In genomic region chr2:63849381-63850203, GRCh38 we compare ENCODE assay signal across 10 cellular contexts. TPM values are rescaled to one million over a fixed set of nuclear protein-coding genes. Genes with fewer than 3 reads are reported as not detected.
DNase-seq lines count a peak whose midpoint lies in the region; ATAC-seq and TF ChIP-seq lines count a peak whose summit lies in the region.
"Had no signal": no experiment of that assay in that cellular context is flagged by ENCODE, and none has a peak within 500 bp of the region (broad histone marks: within the 10 kb centered on the region; RNA-seq: fewer than 3 reads in every experiment).

No MANE protein-coding gene starts in this region.

- H3K27ac ChIP-seq in epithelial cell of prostate (peak overlapping the region; percentile 15), neural progenitor cell (peak overlapping the region; percentile 91), vagina (no peak overlapping the region)
- H3K27ac ChIP-seq: body of pancreas, VCaP had no signal

- no peak overlapping the region for H3K9ac ChIP-seq in neural progenitor cell

- H3K36me3 ChIP-seq in neural progenitor cell (no peaks in the 10 kb centered on the region), vagina (no peaks in the 10 kb centered on the region)

- peak overlapping the region; percentile 76 for H3K4me2 ChIP-seq in neural progenitor cell

- peaks cover 100% of the 10 kb centered on the region for H3K79me2 ChIP-seq in neural progenitor cell (ENCODE audit: low read depth)

- ATAC-seq in HG02852 (IDR thresholded peaks at IDR 0.05; ENCODE audit: unreplicated experiment): no peak
- no peak for ATAC-seq in activated CD4-positive, alpha-beta T cell treated with anti-CD3 and anti-CD28 coated beads for 36 hours
- ATAC-seq: body of pancreas had no signal

- TF ChIP-seq CTCF in Calu3 (IDR thresholded peaks at IDR 0.05; ENCODE audit: unreplicated experiment): no peak
- no peak for TF ChIP-seq CTCF in neural progenitor cell (IDR thresholded peaks at IDR 0.05)
- TF ChIP-seq CTCF in vagina (IDR thresholded peaks at IDR 0.05): no peak

- BruUV-seq in Calu3 (replicated peaks; lab: Mats Ljungman, UMichigan): no TSS peak

- H3K27me3 Mint-ChIP-seq in Calu3 (ENCODE audit: unreplicated experiment) (no peaks in the 10 kb centered on the region), neural progenitor cell (ENCODE audit: insufficient read depth, low read depth) (peaks cover 2% of the 10 kb centered on the region)
- H3K27me3 Mint-ChIP-seq in activated CD4-positive, alpha-beta T cell treated with anti-CD3 and anti-CD28 coated beads for 36 hours: no peaks in the 10 kb centered on the region

- H3K36me3 Mint-ChIP-seq in Calu3 (ENCODE audit: insufficient read depth, unreplicated experiment): peaks cover 16% of the 10 kb centered on the region
- peaks cover 13% of the 10 kb centered on the region for H3K36me3 Mint-ChIP-seq in neural progenitor cell
- H3K36me3 Mint-ChIP-seq in activated CD4-positive, alpha-beta T cell treated with anti-CD3 and anti-CD28 coated beads for 36 hours (ENCODE audit: low read depth): peaks cover 16% of the 10 kb centered on the region

- H3K27me3 ChIP-seq in neural progenitor cell: no peaks in the 10 kb centered on the region
- H3K27me3 ChIP-seq in vagina: no peaks in the 10 kb centered on the region
- H3K27me3 ChIP-seq: body of pancreas had no signal

- H2AFZ ChIP-seq in neural progenitor cell (replicated peaks): no peak overlapping the region

- peaks cover 23% of the 10 kb centered on the region for H3F3A ChIP-seq in neural progenitor cell (ENCODE audit: low read depth)

- DNase-seq in Calu3 (no peak), NCI-H526 treated with DMSO at 0.1 percent for 48 hours (lab: John Stamatoyannopoulos, UW) (peak; percentile 10), epithelial cell of prostate (ENCODE audit: low read depth, low spot score) (no peak), neural progenitor cell (ENCODE audit: low spot score) (peak; percentile 64), NCI-H345 treated with DMSO at 0.1 percent for 48 hours (lab: John Stamatoyannopoulos, UW; ENCODE audit: unreplicated experiment) (no peak), vagina (ENCODE audit: extremely low spot score in 2 of 2) (no peak)
- no peak for DNase-seq in activated CD4-positive, alpha-beta T cell treated with anti-CD3 and anti-CD28 coated beads for 36 hours
- DNase-seq: body of pancreas had no signal

- TF ChIP-seq POLR2A in vagina (IDR thresholded peaks at IDR 0.05): no peak

- peak overlapping the region; percentile 60 for H3K27ac Mint-ChIP-seq in Calu3 (ENCODE audit: unreplicated experiment)
- H3K27ac Mint-ChIP-seq in neural progenitor cell: peak overlapping the region; percentile 62
- no peak overlapping the region for H3K27ac Mint-ChIP-seq in activated CD4-positive, alpha-beta T cell treated with anti-CD3 and anti-CD28 coated beads for 36 hours

- no peaks in the 10 kb centered on the region for H3K9me3 Mint-ChIP-seq in Calu3 (ENCODE audit: low read depth, unreplicated experiment)
- H3K9me3 Mint-ChIP-seq in neural progenitor cell: peaks cover 9% of the 10 kb centered on the region
- H3K9me3 Mint-ChIP-seq in activated CD4-positive, alpha-beta T cell treated with anti-CD3 and anti-CD28 coated beads for 36 hours (ENCODE audit: low read depth): peaks cover 4% of the 10 kb centered on the region

- POLR2A ChIA-PET in activated CD4-positive, alpha-beta T cell treated with anti-CD3 and anti-CD28 coated beads for 36 hours (lab: Charles Lee): no interaction called here

- H3K9me3 ChIP-seq in neural progenitor cell (ENCODE audit: low read depth) (no peaks in the 10 kb centered on the region), vagina (no peaks in the 10 kb centered on the region)
- H3K9me3 ChIP-seq: body of pancreas had no signal

- peaks cover 68% of the 10 kb centered on the region for H3K4me1 ChIP-seq in neural progenitor cell
- peaks cover 85% of the 10 kb centered on the region for H3K4me1 ChIP-seq in vagina

- H3K4me3 ChIP-seq in neural progenitor cell (peak overlapping the region; percentile 31), vagina (no peak overlapping the region)
- H3K4me3 ChIP-seq: body of pancreas had no signal

- H3K4me3 Mint-ChIP-seq in Calu3 (ENCODE audit: low read depth, unreplicated experiment) (no peak overlapping the region), neural progenitor cell (no peak overlapping the region)
- H3K4me3 Mint-ChIP-seq in activated CD4-positive, alpha-beta T cell treated with anti-CD3 and anti-CD28 coated beads for 36 hours: no peak overlapping the region

- H3K4me1 Mint-ChIP-seq in Calu3 (ENCODE audit: low read depth, unreplicated experiment) (peaks cover 43% of the 10 kb centered on the region), neural progenitor cell (peaks cover 28% of the 10 kb centered on the region)
- peaks cover 63% of the 10 kb centered on the region for H3K4me1 Mint-ChIP-seq in activated CD4-positive, alpha-beta T cell treated with anti-CD3 and anti-CD28 coated beads for 36 hours

- peaks cover 12% of the 10 kb centered on the region for H4K20me1 ChIP-seq in neural progenitor cell (ENCODE audit: low read depth)

- intact Hi-C loops in Calu3 (cut with micrococcal nuclease; ENCODE audit: unreplicated experiment): loop anchor here (5.0 kb wide), 1 partner anchor 43 kb away; no protein-coding TSS in a partner anchor
- intact Hi-C loops in activated CD4-positive, alpha-beta T cell treated with anti-CD3 and anti-CD28 coated beads for 36 hours (cut with DNase I, micrococcal nuclease): loop anchor here in 1 of 2 experiments (10.0 kb wide), 1 partner anchor 365 kb away; no protein-coding TSS in a partner anchor
- intact Hi-C loops in vagina (cut with DNase I): no loop called here

- CTCF ChIA-PET in Calu3 (lab: Charles Lee): interaction anchor here (0.6 to 1.1 kb wide), 4 partner anchors 12 to 151 kb away, joined by 4 to 5 read pairs (median 5); no protein-coding TSS in a partner anchor
- CTCF ChIA-PET in activated CD4-positive, alpha-beta T cell treated with anti-CD3 and anti-CD28 coated beads for 36 hours (lab: Charles Lee): interaction anchor here (1.7 kb wide), 1 partner anchor 11 kb away, joined by 7 read pairs; no protein-coding TSS in a partner anchor

RNA-seq across cellular contexts. Expression of gene UGP2, which starts 7.9 kb away (rescaled TPM):
- total RNA-seq in Calu3 (2022): 120 and 134 TPM in 2 replicates
- 78.6 and 126 TPM in 2 replicates for total RNA-seq in neural progenitor cell (ENCODE audit: low replicate concordance)
- total RNA-seq in activated CD4-positive, alpha-beta T cell treated with anti-CD3 and anti-CD28 coated beads for 36 hours: 100 to 1,000 TPM in 1 of 2 experiments, 10 to 100 TPM in 1; 98.4 to 144 TPM
- total RNA-seq in vagina: 78.6 TPM

Comparison
In these comparisons a context has a peak if more than half of its experiments do, and no peak if none do; other contexts are left out.
1. DNase-seq: peak in NCI-H526 treated with DMSO at 0.1 percent for 48 hours (single experiment) and neural progenitor cell (single experiment); none in Calu3 (single experiment), epithelial cell of prostate (single experiment), NCI-H345 treated with DMSO at 0.1 percent for 48 hours (single experiment), activated CD4-positive, alpha-beta T cell treated with anti-CD3 and anti-CD28 coated beads for 36 hours (single experiment) and vagina (0 of 2).